16 cellular contexts compared by ENCODE assay signal in genomic region chr5:174222891-174223290, GRCh38.
DNase-seq lines count a peak whose midpoint lies in the region; TF ChIP-seq lines count a peak whose summit lies in the region.
"Had no signal": no experiment of that assay in that cellular context is flagged by ENCODE, and none has a peak within 500 bp of the region (broad histone marks: within the 10 kb centered on the region; RNA-seq: fewer than 3 reads in every experiment).

No MANE protein-coding gene starts in this region.

- no peaks in the 10 kb centered on the region for H3K36me3 Mint-ChIP-seq in endodermal cell (ENCODE audit: low read depth)

- peaks cover 14% of the 10 kb centered on the region for H3K27me3 Mint-ChIP-seq in endodermal cell (ENCODE audit: insufficient read depth)

- no peaks in the 10 kb centered on the region for H3K36me3 ChIP-seq in endodermal cell (ENCODE audit: control insufficient read depth, insufficient read depth, low read length)

- no peak overlapping the region for H3K27ac Mint-ChIP-seq in endodermal cell

- no peak overlapping the region for H3K9ac ChIP-seq in endodermal cell (ENCODE audit: extremely low read depth, low read length, poor library complexity, severe bottlenecking)
- H3K9ac ChIP-seq: GM23248 had no signal

- no peak overlapping the region for H3K4me3 ChIP-seq in endodermal cell (ENCODE audit: low read length)
- H3K4me3 ChIP-seq: A549, GM23248 had no signal

- no peaks in the 10 kb centered on the region for H3K9me3 ChIP-seq in endodermal cell (ENCODE audit: control insufficient read depth, low read length)
- H3K9me3 ChIP-seq: A549 had no signal

- 90 to 91% methylated on average over 4 to 5 of the region's 5 CpGs for WGBS in endodermal cell (ENCODE audit: insufficient coverage in 1 of 2, insufficient read length in 1 of 2), 2 experiments

- no peak overlapping the region for H3K4me3 Mint-ChIP-seq in endodermal cell

- H3K27ac ChIP-seq in endodermal cell (ENCODE audit: low read depth, low read length) = no peak overlapping the region
- H3K27ac ChIP-seq: A549, GM23248 had no signal

- TF ChIP-seq CTCF in endodermal cell (conservative IDR thresholded peaks at IDR 0.05) = no peak

- H3K27me3 ChIP-seq in endodermal cell (ENCODE audit: control insufficient read depth, insufficient read depth, low read length, poor library complexity, severe bottlenecking) = peaks cover 11% of the 10 kb centered on the region

- peaks cover 2% of the 10 kb centered on the region for H3K4me1 ChIP-seq in endodermal cell (ENCODE audit: control insufficient read depth, insufficient read depth, low read length)
- H3K4me1 ChIP-seq: A549 had no signal

- H3K4me1 Mint-ChIP-seq in endodermal cell = peaks cover 13% of the 10 kb centered on the region

- no peaks in the 10 kb centered on the region for H3K9me3 Mint-ChIP-seq in endodermal cell

- DNase-seq in NCI-H2171 treated with DMSO at 0.1 percent for 48 hours (lab: John Stamatoyannopoulos, UW) (peak; percentile 29), NCI-H2171 (lab: John Stamatoyannopoulos, UW) (no peak), NCI-H510A treated with DMSO at 0.1 percent for 48 hours (lab: John Stamatoyannopoulos, UW) (peak; percentile 70), endodermal cell (peak; percentile 77), NCI-H1694 treated with DMSO at 0.1 percent for 48 hours (lab: John Stamatoyannopoulos, UW) (no peak)
- no peak for DNase-seq in stimulated activated CD4-positive, alpha-beta T cell treated with anti-CD3 and anti-CD28 coated beads, Interleukin-4, amount 100 ng/mL, for 1 hour
- DNase-seq in activated effector memory CD4-positive, alpha-beta T cell treated with Interleukin-2 at 50 U/mL for 16 hours = no peak
- DNase-seq: C1 segment of cervical spinal cord; EL; GM23248; NCI-H1436 treated with DMSO at 0.1 percent for 48 hours; NCI-H2107; NK-92 treated with Interleukin-12 subunit alpha and Interleukin-12 subunit beta, amount 100 ng/mL, for 24 hours; RPMI8226; SIG-M5 had no signal

Comparison
In these comparisons a context has a peak if more than half of its experiments do, and no peak if none do; other contexts are left out.
1. DNase-seq: peak in NCI-H2171 treated with DMSO at 0.1 percent for 48 hours (single experiment), NCI-H510A treated with DMSO at 0.1 percent for 48 hours (single experiment) and endodermal cell (single experiment); none in NCI-H2171 (single experiment), NCI-H1694 treated with DMSO at 0.1 percent for 48 hours (single experiment), stimulated activated CD4-positive, alpha-beta T cell treated with anti-CD3 and anti-CD28 coated beads, Interleukin-4, amount 100 ng/mL, for 1 hour (single experiment) and activated effector memory CD4-positive, alpha-beta T cell treated with Interleukin-2 at 50 U/mL for 16 hours (single experiment).